Comparison of ENCODE assay signal across 35 cellular contexts in the genomic region with DNA sequence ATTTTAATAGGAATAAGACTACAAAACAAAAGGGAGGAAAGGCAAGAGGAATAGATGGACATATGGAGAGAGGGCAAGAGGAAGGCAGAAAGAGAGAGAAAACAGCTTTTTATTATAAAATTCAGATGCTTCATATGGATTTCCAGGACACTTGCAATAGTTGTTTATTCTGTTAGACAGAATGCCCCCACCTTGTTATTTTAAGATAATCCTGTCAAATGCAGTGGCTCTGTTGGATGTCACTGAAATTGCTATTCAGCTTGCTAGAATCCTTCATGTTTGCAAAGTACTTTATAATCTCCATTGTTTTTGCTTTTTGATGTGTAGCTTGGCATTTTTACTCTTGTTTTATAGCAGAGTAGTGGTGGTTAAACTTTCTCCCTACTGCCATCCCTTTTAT.
"Had no signal": no experiment of that assay in that cellular context is flagged by ENCODE, and none has a peak within 500 bp of the region (broad histone marks: within the 10 kb centered on the region; RNA-seq: fewer than 3 reads in every experiment).

No MANE protein-coding gene starts in this region.

- H3K9ac ChIP-seq: KMS-11 had no signal

- H3K27me3 ChIP-seq: MG63 had no signal

- H3K4me2 ChIP-seq: KMS-11 had no signal

- DNase-seq: Karpas-422, Kasumi-1, KG1, MG63, MM.1S, MV-4-11, NCI-H1048, NCI-H1092, NCI-H1092 treated with DMSO at 0.1 percent for 48 hours, NCI-H1105, NCI-H1105 treated with DMSO at 0.1 percent for 48 hours, NCI-H1417, NCI-H1417 treated with DMSO at 0.1 percent for 48 hours, NCI-H1436, NCI-H1436 treated with DMSO at 0.1 percent for 48 hours, NCI-H146, NCI-H1694, NCI-H1694 treated with DMSO at 0.1 percent for 48 hours, NCI-H187, NCI-H187 treated with DMSO at 0.1 percent for 48 hours, NCI-H1930, NCI-H2029, NCI-H2029 treated with DMSO at 0.1 percent for 48 hours, NCI-H2081, NCI-H2081 treated with DMSO at 0.1 percent for 48 hours, NCI-H2107, NCI-H2171, NCI-H2171 treated with DMSO at 0.1 percent for 48 hours, NCI-H2227 treated with DMSO at 0.1 percent for 48 hours, NCI-H226, NCI-H345, NCI-H446, NCI-H446 treated with DMSO at 0.1 percent for 48 hours, NCI-H510A had no signal

- H3K4me3 ChIP-seq: MG63 had no signal

- H3K9me3 ChIP-seq: MG63 had no signal

- H3K36me3 ChIP-seq: MG63 had no signal

- H3K27ac ChIP-seq: KMS-11 had no signal
